10 cellular contexts compared by ENCODE assay signal in the genomic region with DNA sequence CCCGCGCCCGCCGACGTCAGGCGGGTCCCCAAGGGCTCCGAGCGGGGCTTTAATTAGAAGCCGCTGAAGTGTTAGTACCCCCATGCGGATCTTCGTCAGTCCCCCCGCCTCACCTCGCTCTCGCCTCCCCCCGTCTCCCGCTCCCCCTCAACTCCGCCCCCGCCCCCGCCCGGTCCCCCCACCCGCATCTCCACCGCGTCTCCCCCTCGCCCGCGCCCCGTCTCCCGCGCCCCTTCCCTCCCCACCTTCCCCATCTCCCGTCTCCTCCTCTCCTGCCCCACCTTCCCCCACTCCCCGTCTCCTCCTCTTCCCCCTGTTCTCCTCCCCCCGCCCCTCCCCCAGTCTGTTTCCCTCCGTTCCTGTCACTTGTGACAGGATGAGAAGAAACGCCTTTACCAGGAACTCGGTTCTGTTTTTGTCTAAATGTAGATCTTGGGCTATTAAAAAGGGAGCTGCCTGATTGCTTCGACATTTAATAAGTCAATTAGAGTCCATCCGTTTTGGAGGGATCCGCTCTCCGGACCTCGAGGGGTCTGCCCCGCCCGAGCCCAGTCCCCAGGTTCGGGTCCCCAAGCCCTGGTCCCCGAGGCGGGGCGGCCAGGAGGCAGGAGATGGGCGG. TPM values are rescaled to one million over a fixed set of nuclear protein-coding genes. Genes with fewer than 3 reads are reported as not detected.
A peak's percentile ranks its signal among the peaks of the same experiment; 100 is the strongest.
DNase-seq lines count a peak whose midpoint lies in the region; ATAC-seq and TF ChIP-seq lines count a peak whose summit lies in the region.
"Had no signal": no experiment of that assay in that cellular context is flagged by ENCODE, and none has a peak within 500 bp of the region (broad histone marks: within the 10 kb centered on the region; RNA-seq: fewer than 3 reads in every experiment).

No MANE protein-coding gene starts in this region.

- no peak overlapping the region for H2BK15ac ChIP-seq in mesenchymal stem cell (ENCODE audit: low read depth, poor library complexity, severe bottlenecking)

- peak overlapping the region; percentile 98 for H3K4me2 ChIP-seq in mesenchymal stem cell (ENCODE audit: low read length, poor library complexity, severe bottlenecking)

- intact Hi-C loops in breast epithelium (cut with DNase I; ENCODE audit: low total_unique reads), result no loop called here
- intact Hi-C loops in MCF 10A (cut with micrococcal nuclease), result no loop called here
- intact Hi-C loops in colonic mucosa (cut with DNase I), result no loop called here

- no peak overlapping the region for H2BK12ac ChIP-seq in mesenchymal stem cell (ENCODE audit: low read length in 2 of 2)

- 3% methylated on average over 16 of the region's 47 CpGs for WGBS in mesenchymal stem cell

- TF ChIP-seq CTCF in breast epithelium (IDR thresholded peaks at IDR 0.05) (no peak), MCF 10A (IDR thresholded peaks at IDR 0.05; ENCODE audit: unreplicated experiment) (no peak), colonic mucosa (IDR thresholded peaks at IDR 0.05) (no peak), type B pancreatic cell (conservative IDR thresholded peaks at IDR 0.05) (no peak), BE2C (IDR thresholded peaks at IDR 0.05; ENCODE audit: low read depth, low read length) (no peak)

- H3K4me3 ChIP-seq in breast epithelium (peak overlapping the region; percentile 45 to 68 (median 48)), colonic mucosa (peak overlapping the region; percentile 53), mesenchymal stem cell (ENCODE audit: insufficient read depth in 1 of 2, low read depth in 1 of 2, low read length in 2 of 2) (peak overlapping the region; percentile 27 to 80), BE2C (ENCODE audit: low read depth, low read length) (no peak overlapping the region)

- no TSS peak for BruUV-seq in MCF 10A (replicated peaks; lab: Mats Ljungman, UMichigan)

- peak overlapping the region in 1 of 2 donors; percentile 68 for H3K27ac ChIP-seq in breast epithelium
- no peak overlapping the region for H3K27ac ChIP-seq in colonic mucosa
- no peak overlapping the region for H3K27ac ChIP-seq in mesenchymal stem cell (ENCODE audit: low read length, poor library complexity, severe bottlenecking)
- H3K27ac ChIP-seq: SJSA1 had no signal

- H3K4me1 ChIP-seq in breast epithelium (no peaks in the 10 kb centered on the region), colonic mucosa (peaks cover 11% of the 10 kb centered on the region), mesenchymal stem cell (ENCODE audit: control insufficient read depth, insufficient read depth, low read depth, low read length) (peaks cover 33% of the 10 kb centered on the region), BE2C (no peaks in the 10 kb centered on the region)

- no peaks in the 10 kb centered on the region for H3K9me3 Mint-ChIP-seq in MCF 10A (ENCODE audit: unreplicated experiment)
- no peaks in the 10 kb centered on the region for H3K9me3 Mint-ChIP-seq in type B pancreatic cell

- no peaks in the 10 kb centered on the region for H3K36me3 ChIP-seq in breast epithelium
- no peaks in the 10 kb centered on the region for H3K36me3 ChIP-seq in colonic mucosa
- no peaks in the 10 kb centered on the region for H3K36me3 ChIP-seq in mesenchymal stem cell (ENCODE audit: control insufficient read depth in 1 of 2, insufficient read depth in 2 of 2, low read depth in 1 of 2, low read length in 2 of 2)
- H3K36me3 ChIP-seq in BE2C, result no peaks in the 10 kb centered on the region
- H3K36me3 ChIP-seq: SJSA1 had no signal

- no peak overlapping the region for H3K18ac ChIP-seq in mesenchymal stem cell (ENCODE audit: low read depth in 1 of 2, low read length in 2 of 2)

- H4K8ac ChIP-seq in mesenchymal stem cell (ENCODE audit: low read length), result no peak overlapping the region

- H3K27me3 ChIP-seq in breast epithelium, result peaks cover 0 to 28% of the 10 kb centered on the region in 2 donors
- peaks cover 34% of the 10 kb centered on the region for H3K27me3 ChIP-seq in colonic mucosa
- H3K27me3 ChIP-seq in mesenchymal stem cell (ENCODE audit: control insufficient read depth in 1 of 2, insufficient read depth in 1 of 2, low read length in 2 of 2), result peaks cover 16 to 26% of the 10 kb centered on the region in 2 experiments
- peaks cover 24% of the 10 kb centered on the region for H3K27me3 ChIP-seq in BE2C

- H2BK5ac ChIP-seq in mesenchymal stem cell (ENCODE audit: low read depth, low read length, poor library complexity, severe bottlenecking), result no peak overlapping the region

- H2AFZ ChIP-seq in mesenchymal stem cell (ENCODE audit: low read depth, low read length), result no peak overlapping the region

- no peak overlapping the region for H3K4ac ChIP-seq in mesenchymal stem cell (ENCODE audit: low read depth in 1 of 2, low read length in 2 of 2)

- no peak overlapping the region for H3K4me3 Mint-ChIP-seq in MCF 10A (ENCODE audit: unreplicated experiment)
- H3K4me3 Mint-ChIP-seq in type B pancreatic cell, result peak overlapping the region; percentile 57

- peaks cover 1% of the 10 kb centered on the region for H3K79me1 ChIP-seq in mesenchymal stem cell (replicated peaks; ENCODE audit: low read length, poor library complexity, severe bottlenecking)

- H3K23ac ChIP-seq in mesenchymal stem cell (ENCODE audit: low read length in 2 of 2), result no peak overlapping the region

- H2AK5ac ChIP-seq in mesenchymal stem cell (ENCODE audit: low read length, severe bottlenecking), result no peak overlapping the region

- no peak overlapping the region for H3K27ac Mint-ChIP-seq in MCF 10A (ENCODE audit: low read depth, unreplicated experiment)
- H3K27ac Mint-ChIP-seq in type B pancreatic cell, result no peak overlapping the region

- no peak for TF ChIP-seq POLR2A in breast epithelium (IDR thresholded peaks at IDR 0.05)

- ATAC-seq in HG03159 (IDR thresholded peaks at IDR 0.05; ENCODE audit: unreplicated experiment), result no peak

- DNase-seq in breast epithelium (ENCODE audit: low spot score in 2 of 2) (no peak), MCF 10A (ENCODE audit: unreplicated experiment) (no peak), colonic mucosa (no peak), mesenchymal stem cell (peak; percentile 18), type B pancreatic cell (ENCODE audit: extremely low spot score, unreplicated experiment) (no peak), BE2C (no peak), NCI-H1417 treated with DMSO at 0.1 percent for 48 hours (lab: John Stamatoyannopoulos, UW) (no peak)
- DNase-seq: activated naive CD4-positive, alpha-beta T cell treated with Interleukin-2 at 50 U/mL for 16 hours had no signal

- CTCF ChIA-PET in MCF 10A (lab: Yijun Ruan, JAX), result no interaction called here

- H3K36me3 Mint-ChIP-seq in MCF 10A (ENCODE audit: insufficient read depth, unreplicated experiment) (no peaks in the 10 kb centered on the region), type B pancreatic cell (peaks cover 6% of the 10 kb centered on the region)

- no peak overlapping the region for H2BK120ac ChIP-seq in mesenchymal stem cell (ENCODE audit: low read depth, low read length)

- POLR2A ChIA-PET in MCF 10A (lab: Yijun Ruan, JAX), result no interaction called here

- H3K9ac ChIP-seq in colonic mucosa (ENCODE audit: low read depth in 2 of 2, low read length in 2 of 2) (peak overlapping the region; percentile 14 to 53), mesenchymal stem cell (ENCODE audit: low read length) (no peak overlapping the region)

- no peak overlapping the region for H3K14ac ChIP-seq in mesenchymal stem cell (ENCODE audit: low read length in 2 of 2)

- H4K91ac ChIP-seq in mesenchymal stem cell (ENCODE audit: low read length), result no peak overlapping the region

- H3K9me3 ChIP-seq in breast epithelium (no peaks in the 10 kb centered on the region), colonic mucosa (no peaks in the 10 kb centered on the region), mesenchymal stem cell (ENCODE audit: control insufficient read depth, low read length) (no peaks in the 10 kb centered on the region), BE2C (no peaks in the 10 kb centered on the region)
- H3K9me3 ChIP-seq: SJSA1 had no signal

- peaks cover 12% of the 10 kb centered on the region for H3K4me1 Mint-ChIP-seq in MCF 10A (ENCODE audit: insufficient read depth, unreplicated experiment)
- H3K4me1 Mint-ChIP-seq in type B pancreatic cell (ENCODE audit: unreplicated experiment), result no peaks in the 10 kb centered on the region

- no peaks in the 10 kb centered on the region for H3K27me3 Mint-ChIP-seq in MCF 10A (ENCODE audit: insufficient read depth, unreplicated experiment)
- peaks cover 57% of the 10 kb centered on the region for H3K27me3 Mint-ChIP-seq in type B pancreatic cell

RNA-seq across cellular contexts. Expression of a gene that starts 1.0 kb away (rescaled TPM):
- total RNA-seq in breast epithelium, result 10 to 100 TPM; 10.1 to 26.4 (median 16.1) TPM
- total RNA-seq in MCF 10A (2022), result not detected in 2 replicates
- 1 to 10 TPM in 1 of 2 donors, under 1 TPM in 1; 0.72 to 3.3 TPM for total RNA-seq in colonic mucosa
- 2.4 TPM for polyA plus RNA-seq in mesenchymal stem cell (2013, experiment 1 of 2)
- 2.5 TPM for polyA plus RNA-seq in mesenchymal stem cell (2013, experiment 2 of 2)
- total RNA-seq in type B pancreatic cell (ENCODE audit: low replicate concordance), result 3.5 and 10.6 TPM in 2 replicates
- polyA plus RNA-seq in BE2C (2012; ENCODE audit: insufficient read depth, insufficient read length, low read depth), result 0.82 TPM
- total RNA-seq: SJSA1 had no signal

RNA-seq across cellular contexts. Expression of a gene that starts 24.1 kb away (rescaled TPM):
- 100 to 1,000 TPM in 1 of 3 donors, 10 to 100 TPM in 2; 84.0 to 109 (median 84.2) TPM for total RNA-seq in breast epithelium
- total RNA-seq in MCF 10A (2022), result 132 and 135 TPM in 2 replicates
- total RNA-seq in colonic mucosa, result 100 to 1,000 TPM in 1 of 2 donors, 10 to 100 TPM in 1; 92.5 to 106 TPM
- polyA plus RNA-seq in mesenchymal stem cell (2013, experiment 1 of 2), result 111 TPM
- 117 TPM for polyA plus RNA-seq in mesenchymal stem cell (2013, experiment 2 of 2)
- total RNA-seq in type B pancreatic cell (ENCODE audit: low replicate concordance), result 121 and 124 TPM in 2 replicates
- 131 TPM for polyA plus RNA-seq in BE2C (2012; ENCODE audit: insufficient read depth, insufficient read length, low read depth)

RNA-seq across cellular contexts. Expression of a gene that starts 25.0 kb away (rescaled TPM):
- total RNA-seq in breast epithelium (100 to 1,000 TPM in 1 of 3 donors, 10 to 100 TPM in 2; 40.5 to 151 (median 81.6) TPM), MCF 10A (2022) (39.1 and 47.4 TPM in 2 replicates), colonic mucosa (100 to 1,000 TPM; 116 to 139 TPM), type B pancreatic cell (ENCODE audit: low replicate concordance) (61.4 and 110 TPM in 2 replicates)
- 23.9 TPM for polyA plus RNA-seq in mesenchymal stem cell (2013, experiment 1 of 2)
- 23.0 TPM for polyA plus RNA-seq in mesenchymal stem cell (2013, experiment 2 of 2)
- 19.0 TPM for polyA plus RNA-seq in BE2C (2012; ENCODE audit: insufficient read depth, insufficient read length, low read depth)
